ENCODE assay signal across 16 cellular contexts in the genomic region with DNA sequence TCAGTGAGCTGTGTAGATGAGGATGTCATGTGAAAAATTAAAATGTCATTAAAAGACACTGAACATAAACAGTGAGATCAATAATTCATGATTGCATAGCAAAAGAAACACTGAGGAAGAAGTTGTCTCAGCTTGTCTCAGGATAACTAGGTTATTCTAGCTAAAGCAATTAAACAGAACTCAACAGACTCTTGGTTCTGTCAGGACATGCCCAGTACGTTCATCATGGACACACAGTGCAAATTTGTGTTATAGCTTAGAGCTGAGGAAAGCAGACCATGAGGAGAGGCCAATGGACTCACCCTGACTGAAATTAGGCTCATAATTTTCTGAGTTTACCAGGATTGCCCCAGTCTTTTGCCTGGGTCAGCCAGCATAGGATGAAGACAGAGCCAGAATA.
DNase-seq lines count a peak whose midpoint lies in the region; ATAC-seq and TF ChIP-seq lines count a peak whose summit lies in the region.
"Had no signal": no experiment of that assay in that cellular context is flagged by ENCODE, and none has a peak within 500 bp of the region (broad histone marks: within the 10 kb centered on the region; RNA-seq: fewer than 3 reads in every experiment).

No MANE protein-coding gene starts in this region.

- intact Hi-C loops in mammary epithelial cell (cut with micrococcal nuclease), result no loop called here

- H4K20me1 ChIP-seq in mammary epithelial cell (ENCODE audit: insufficient read depth, low read length) (no peaks in the 10 kb centered on the region), neural progenitor cell (ENCODE audit: low read depth) (no peaks in the 10 kb centered on the region)

- no peaks in the 10 kb centered on the region for H3K36me3 Mint-ChIP-seq in neural progenitor cell

- in situ Hi-C loops in mammary epithelial cell (cut with MboI; ENCODE audit: low sequenced_read_pairs in 2 of 2), result no loop called here

- H3K9ac ChIP-seq in mammary epithelial cell (ENCODE audit: insufficient read depth, low read length) (no peak overlapping the region), neural progenitor cell (no peak overlapping the region)

- H3K9me3 Mint-ChIP-seq in neural progenitor cell, result no peaks in the 10 kb centered on the region

- H3K9me3 ChIP-seq in mammary epithelial cell (replicated peaks; ENCODE audit: insufficient read depth, low read length) (no peaks in the 10 kb centered on the region), neural progenitor cell (ENCODE audit: low read depth) (no peaks in the 10 kb centered on the region)
- H3K9me3 ChIP-seq: HAP-1, SJSA1 had no signal

- no peak for ATAC-seq in HG02970 (IDR thresholded peaks at IDR 0.05; ENCODE audit: low FRiP score, unreplicated experiment)

- no peak overlapping the region for H3K4me3 ChIP-seq in mammary epithelial cell (replicated peaks in 1 of 3; ENCODE audit: insufficient read depth in 1 of 3, low read depth in 2 of 3, low read length in 3 of 3)
- no peak overlapping the region for H3K4me3 ChIP-seq in neural progenitor cell
- H3K4me3 ChIP-seq: HAP-1, SJSA1 had no signal

- H3K4me2 ChIP-seq in mammary epithelial cell (ENCODE audit: insufficient read depth, low read depth, low read length) (peak overlapping the region; percentile 63), neural progenitor cell (no peak overlapping the region)

- peak overlapping the region; percentile 49 for H3K27ac ChIP-seq in mammary epithelial cell (ENCODE audit: insufficient read depth, low read depth, low read length)
- no peak overlapping the region for H3K27ac ChIP-seq in neural progenitor cell
- H3K27ac ChIP-seq: SJSA1 had no signal

- H3K79me2 ChIP-seq in mammary epithelial cell (ENCODE audit: insufficient read depth, low read length), result no peaks in the 10 kb centered on the region
- no peaks in the 10 kb centered on the region for H3K79me2 ChIP-seq in neural progenitor cell (ENCODE audit: low read depth)

- H3K27me3 Mint-ChIP-seq in neural progenitor cell (ENCODE audit: insufficient read depth, low read depth), result no peaks in the 10 kb centered on the region
- H3K27me3 Mint-ChIP-seq: B cell had no signal

- no peaks in the 10 kb centered on the region for H3F3A ChIP-seq in neural progenitor cell (ENCODE audit: low read depth)

- H2AFZ ChIP-seq in mammary epithelial cell (ENCODE audit: low read depth, low read length) (peak overlapping the region; percentile 89), neural progenitor cell (replicated peaks) (peak overlapping the region; percentile 47)

- H3K27me3 ChIP-seq in mammary epithelial cell (ENCODE audit: insufficient read depth, low read length) (no peaks in the 10 kb centered on the region), neural progenitor cell (no peaks in the 10 kb centered on the region)
- H3K27me3 ChIP-seq: SJSA1 had no signal

- DNase-seq in NCI-H1436 (lab: John Stamatoyannopoulos, UW) (peak; percentile 9), NCI-H1436 treated with DMSO at 0.1 percent for 48 hours (lab: John Stamatoyannopoulos, UW) (no peak), NCI-H146 (lab: John Stamatoyannopoulos, UW) (peak; percentile 41), mammary epithelial cell (peak; percentile 78), neural progenitor cell (ENCODE audit: low spot score) (no peak), middle frontal gyrus (ENCODE audit: extremely low spot score, low spot score) (no peak)
- no peak for DNase-seq in activated CD8-positive, alpha-beta memory T cell treated with anti-CD3 and anti-CD28 coated beads, Interleukin-2, amount 50 U/mL, for 48 hours
- DNase-seq: 8988T, NCI-H1092 treated with DMSO at 0.1 percent for 48 hours, NCI-H2029 treated with DMSO at 0.1 percent for 48 hours, NCI-H510A, SW 1271 had no signal

- no peak overlapping the region for H3K27ac Mint-ChIP-seq in neural progenitor cell
- H3K27ac Mint-ChIP-seq: B cell had no signal

- BruUV-seq in mammary epithelial cell (replicated peaks; lab: Mats Ljungman, UMichigan), result no TSS peak

- CTCF ChIA-PET in mammary epithelial cell (lab: Charles Lee; ENCODE audit: low non-redundant PET), result no interaction called here

- H3K4me3 Mint-ChIP-seq in neural progenitor cell, result no peak overlapping the region
- H3K4me3 Mint-ChIP-seq: B cell had no signal

- 0% methylated on average over 1 of the region's 1 CpG for WGBS in mammary epithelial cell (ENCODE audit: low coverage, missing lambda C conversion rate)

- H3K4me1 ChIP-seq in mammary epithelial cell (ENCODE audit: insufficient read depth, low read length) (peaks cover 7% of the 10 kb centered on the region), neural progenitor cell (no peaks in the 10 kb centered on the region)
- H3K4me1 ChIP-seq: HAP-1, SJSA1 had no signal

- TF ChIP-seq CTCF in mammary epithelial cell (conservative IDR thresholded peaks at IDR 0.05 in 1 of 2, IDR thresholded peaks at IDR 0.05 in 1 of 2; ENCODE audit: extremely low read depth in 1 of 2, insufficient read depth in 1 of 2, low read depth in 1 of 2, low read length in 2 of 2), result no peak
- TF ChIP-seq CTCF in neural progenitor cell (IDR thresholded peaks at IDR 0.05), result no peak

- dilution Hi-C loops in mammary epithelial cell (cut with HindIII; ENCODE audit: low sequenced_read_pairs), result no loop called here

- H3K36me3 ChIP-seq in mammary epithelial cell (ENCODE audit: insufficient read depth, low read length), result peaks cover 2% of the 10 kb centered on the region
- no peaks in the 10 kb centered on the region for H3K36me3 ChIP-seq in neural progenitor cell
- H3K36me3 ChIP-seq: HAP-1, SJSA1 had no signal

- no peaks in the 10 kb centered on the region for H3K4me1 Mint-ChIP-seq in neural progenitor cell
- H3K4me1 Mint-ChIP-seq: B cell had no signal

Comparison
In these comparisons a context has a peak if more than half of its experiments do, and no peak if none do; other contexts are left out.
1. DNase-seq: peak in NCI-H1436 (single experiment), NCI-H146 (single experiment) and mammary epithelial cell (single experiment); none in NCI-H1436 treated with DMSO at 0.1 percent for 48 hours (single experiment), neural progenitor cell (single experiment), middle frontal gyrus (single experiment) and activated CD8-positive, alpha-beta memory T cell treated with anti-CD3 and anti-CD28 coated beads, Interleukin-2, amount 50 U/mL, for 48 hours (single experiment).